2 cellular contexts compared by ENCODE assay signal in the genomic region with DNA sequence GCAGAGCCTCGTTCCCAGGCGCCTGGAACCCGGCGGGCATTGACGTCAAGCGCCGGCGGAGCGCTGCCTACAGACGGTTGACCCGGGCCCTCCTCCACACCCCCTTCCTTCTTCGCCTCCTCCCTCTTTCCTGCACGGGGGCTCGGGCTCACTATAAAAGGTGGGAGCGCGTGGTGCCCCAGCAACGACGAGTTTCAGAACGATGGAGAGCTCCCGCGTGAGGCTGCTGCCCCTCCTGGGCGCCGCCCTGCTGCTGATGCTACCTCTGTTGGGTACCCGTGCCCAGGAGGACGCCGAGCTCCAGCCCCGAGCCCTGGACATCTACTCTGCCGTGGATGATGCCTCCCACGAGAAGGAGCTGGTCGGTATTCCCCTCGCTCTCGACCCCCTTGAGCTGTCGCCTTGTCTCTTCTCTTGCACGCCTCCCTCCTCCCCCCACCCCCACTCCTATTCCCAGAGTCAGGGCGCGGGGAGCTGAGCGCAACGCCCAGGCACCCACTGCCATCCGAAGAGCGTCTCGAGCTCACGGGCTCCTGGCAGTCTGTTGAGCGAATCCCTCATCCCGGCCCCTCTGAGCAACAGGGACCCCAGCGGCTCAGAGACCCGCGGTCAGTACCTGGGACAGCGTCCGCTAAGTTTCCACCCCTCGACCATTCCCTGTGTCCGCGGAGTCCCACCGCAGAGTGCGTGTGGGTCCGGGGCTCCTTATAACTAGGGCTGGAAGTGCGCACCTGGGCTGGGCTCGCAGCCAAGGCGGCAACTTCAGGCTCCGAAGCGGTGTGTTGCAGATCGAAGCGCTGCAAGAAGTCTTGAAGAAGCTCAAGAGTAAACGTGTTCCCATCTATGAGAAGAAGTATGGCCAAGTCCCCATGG.
TF ChIP-seq lines count a peak whose summit lies in the region.

TSS of gene CARTPT (plus strand) at position 184 of the 873 bp plus-strand sequence. CDS start at position 203, 19 bp downstream.

TF ChIP-seq in HCT116, 20 proteins besides CTCF, POLR2A, EP300 and RAD21:
- TF ChIP-seq SIN3A (IDR thresholded peaks at IDR 0.05; ENCODE audit: low read depth) (no peak), EGR1 (IDR thresholded peaks at IDR 0.05; ENCODE audit: low read depth) (no peak), SP1 (IDR thresholded peaks at IDR 0.05; ENCODE audit: low read depth) (no peak), ELF1 (IDR thresholded peaks at IDR 0.05; ENCODE audit: borderline replicate concordance, low read depth) (no peak)
- TF ChIP-seq, protein P1, sequence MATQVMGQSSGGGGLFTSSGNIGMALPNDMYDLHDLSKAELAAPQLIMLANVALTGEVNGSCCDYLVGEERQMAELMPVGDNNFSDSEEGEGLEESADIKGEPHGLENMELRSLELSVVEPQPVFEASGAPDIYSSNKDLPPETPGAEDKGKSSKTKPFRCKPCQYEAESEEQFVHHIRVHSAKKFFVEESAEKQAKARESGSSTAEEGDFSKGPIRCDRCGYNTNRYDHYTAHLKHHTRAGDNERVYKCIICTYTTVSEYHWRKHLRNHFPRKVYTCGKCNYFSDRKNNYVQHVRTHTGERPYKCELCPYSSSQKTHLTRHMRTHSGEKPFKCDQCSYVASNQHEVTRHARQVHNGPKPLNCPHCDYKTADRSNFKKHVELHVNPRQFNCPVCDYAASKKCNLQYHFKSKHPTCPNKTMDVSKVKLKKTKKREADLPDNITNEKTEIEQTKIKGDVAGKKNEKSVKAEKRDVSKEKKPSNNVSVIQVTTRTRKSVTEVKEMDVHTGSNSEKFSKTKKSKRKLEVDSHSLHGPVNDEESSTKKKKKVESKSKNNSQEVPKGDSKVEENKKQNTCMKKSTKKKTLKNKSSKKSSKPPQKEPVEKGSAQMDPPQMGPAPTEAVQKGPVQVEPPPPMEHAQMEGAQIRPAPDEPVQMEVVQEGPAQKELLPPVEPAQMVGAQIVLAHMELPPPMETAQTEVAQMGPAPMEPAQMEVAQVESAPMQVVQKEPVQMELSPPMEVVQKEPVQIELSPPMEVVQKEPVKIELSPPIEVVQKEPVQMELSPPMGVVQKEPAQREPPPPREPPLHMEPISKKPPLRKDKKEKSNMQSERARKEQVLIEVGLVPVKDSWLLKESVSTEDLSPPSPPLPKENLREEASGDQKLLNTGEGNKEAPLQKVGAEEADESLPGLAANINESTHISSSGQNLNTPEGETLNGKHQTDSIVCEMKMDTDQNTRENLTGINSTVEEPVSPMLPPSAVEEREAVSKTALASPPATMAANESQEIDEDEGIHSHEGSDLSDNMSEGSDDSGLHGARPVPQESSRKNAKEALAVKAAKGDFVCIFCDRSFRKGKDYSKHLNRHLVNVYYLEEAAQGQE (IDR thresholded peaks at IDR 0.05; ENCODE audit: low read depth), result peak; percentile 54

TF ChIP-seq in K562, 482 proteins besides CTCF, POLR2A, EP300 and RAD21 (continued from another document):
- TF ChIP-seq AFF1 (IDR thresholded peaks at IDR 0.05; ENCODE audit: low read depth in 1 of 2, partially characterized antibody in 2 of 2) (peak in 1 of 2 experiments; percentile 31), PHTF2 (CRISPR knock-in tag; IDR thresholded peaks at IDR 0.05) (no peak), ZNF134 (CRISPR knock-in tag; conservative IDR thresholded peaks at IDR 0.05) (no peak), POLR3A (IDR thresholded peaks at IDR 0.05; ENCODE audit: borderline replicate concordance, extremely low read depth, insufficient read depth, insufficient read length) (no peak), MIER1 (IDR thresholded peaks at IDR 0.05; ENCODE audit: low read depth) (peak; percentile 90), EHMT2 (IDR thresholded peaks at IDR 0.05) (peak; percentile 89; the same call in 1 of the 2 replicates), ZNF253 (CRISPR knock-in tag; conservative IDR thresholded peaks at IDR 0.05) (no peak), NCOA1 (IDR thresholded peaks at IDR 0.05; ENCODE audit: low read depth) (0 out of 2 replicates have a peak, but pooled peaks have one; percentile 29)
- TF ChIP-seq, protein P1 (CRISPR knock-in tag; IDR thresholded peaks at IDR 0.05; ENCODE audit: low read depth), result peak; percentile 90
